In the genomic region with DNA sequence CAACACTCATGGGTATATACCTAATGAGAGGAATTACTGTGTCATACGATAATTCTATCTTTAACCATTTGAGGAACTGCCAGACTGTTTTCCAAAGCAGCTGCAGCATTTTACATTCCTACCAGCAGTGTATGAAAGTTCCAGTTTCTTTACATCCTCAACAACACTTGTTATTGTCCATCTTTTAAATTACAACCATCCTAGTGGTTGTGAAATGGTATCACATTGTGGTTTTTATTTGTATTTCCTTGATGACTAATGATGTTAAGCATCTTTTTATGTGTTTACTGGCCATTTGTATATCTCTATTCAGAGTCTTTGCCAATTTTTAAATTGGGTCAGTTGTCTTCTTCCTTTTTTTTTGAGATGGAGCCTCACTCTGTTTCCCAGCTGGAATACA, we compare ENCODE assay signal across 13 cellular contexts. TPM values are rescaled to one million over a fixed set of nuclear protein-coding genes. Genes with fewer than 3 reads are reported as not detected.
DNase-seq lines count a peak whose midpoint lies in the region; ATAC-seq and TF ChIP-seq lines count a peak whose summit lies in the region.
"Had no signal": no experiment of that assay in that cellular context is flagged by ENCODE, and none has a peak within 500 bp of the region (broad histone marks: within the 10 kb centered on the region; RNA-seq: fewer than 3 reads in every experiment).

No MANE protein-coding gene starts in this region.

- no peaks in the 10 kb centered on the region for H3F3A ChIP-seq in PC-3 (ENCODE audit: low read length, unreplicated experiment)

- 0 out of 2 replicates have a peak overlapping the region, but pooled peaks have one; percentile 28 for H3K4me2 ChIP-seq in PC-3 (ENCODE audit: low read length)

- no peaks in the 10 kb centered on the region for H3K36me3 ChIP-seq in PC-3 (ENCODE audit: low read depth, low read length)
- H3K36me3 ChIP-seq in ascending aorta, result no peaks in the 10 kb centered on the region
- H3K36me3 ChIP-seq in gastroesophageal sphincter, result no peaks in the 10 kb centered on the region

- no peak for TF ChIP-seq POLR2A in gastroesophageal sphincter (IDR thresholded peaks at IDR 0.05)

- H3K79me2 ChIP-seq in PC-3 (ENCODE audit: low read length), result peaks cover 9% of the 10 kb centered on the region

- H3K9me3 ChIP-seq in PC-3 (ENCODE audit: low read length), result no peaks in the 10 kb centered on the region
- H3K9me3 ChIP-seq in ascending aorta, result no peaks in the 10 kb centered on the region
- no peaks in the 10 kb centered on the region for H3K9me3 ChIP-seq in gastroesophageal sphincter

- peak; percentile 60 for DNase-seq in EH (ENCODE audit: low read depth)
- peak; percentile 78 for DNase-seq in PC-3
- peak; percentile 43 for DNase-seq in epithelial cell of prostate (ENCODE audit: low read depth, low spot score)
- peak; percentile 47 for DNase-seq in renal cortical epithelial cell (ENCODE audit: low read depth)
- DNase-seq in ascending aorta (ENCODE audit: low spot score in 2 of 2), result no peak
- DNase-seq: activated naive CD8-positive, alpha-beta T cell treated with anti-CD3 and anti-CD28 coated beads, Interleukin-2, amount 10 ng/mL, durations not matched to agents 7 days and 5 days; DMS153; dorsolateral prefrontal cortex; NCI-H1417 had no signal

- intact Hi-C loops in PC-3 (cut with micrococcal nuclease), result loop anchor here (1.0 kb wide), 1 partner anchor 36 kb away; no protein-coding TSS in a partner anchor
- intact Hi-C loops in ascending aorta (cut with DNase I), result no loop called here

- H3K4me3 ChIP-seq in PC-3 (ENCODE audit: low read length) (no peak overlapping the region), ascending aorta (no peak overlapping the region), gastroesophageal sphincter (no peak overlapping the region)

- ATAC-seq in PC-3, result peak; percentile 2; the same call in 1 of the 2 replicates
- ATAC-seq in GM21447 (IDR thresholded peaks at IDR 0.05; ENCODE audit: unreplicated experiment), result no peak
- no peak for ATAC-seq in gastroesophageal sphincter

- H2AFZ ChIP-seq in PC-3 (ENCODE audit: low read length), result no peak overlapping the region

- H3K4me1 ChIP-seq in PC-3 (ENCODE audit: insufficient read depth, low read length) (peaks cover 23% of the 10 kb centered on the region), ascending aorta (peaks cover 3 to 4% of the 10 kb centered on the region in 2 donors), gastroesophageal sphincter (peaks cover 0 to 17% (median 11%) of the 10 kb centered on the region in 3 donors)

- TF ChIP-seq CTCF in PC-3 (conservative IDR thresholded peaks at IDR 0.05; ENCODE audit: low read depth, low read length) (peak; percentile 54; the same call in 1 of the 2 replicates), ascending aorta (IDR thresholded peaks at IDR 0.05) (no peak), gastroesophageal sphincter (IDR thresholded peaks at IDR 0.05) (no peak)

- BruUV-seq in PC-3 (replicated peaks; lab: Mats Ljungman, UMichigan), result no TSS peak

- WGBS in gastroesophageal sphincter (ENCODE audit: low coverage in 1 of 2), 2 donors, result 47 to 64% methylated on average over 1 of the region's 1 CpG

- no peaks in the 10 kb centered on the region for H3K27me3 ChIP-seq in PC-3 (ENCODE audit: low read length)
- H3K27me3 ChIP-seq in ascending aorta, result no peaks in the 10 kb centered on the region
- H3K27me3 ChIP-seq in gastroesophageal sphincter, result no peaks in the 10 kb centered on the region
- H3K27me3 ChIP-seq: dorsolateral prefrontal cortex had no signal

- POLR2A ChIA-PET in PC-3 (lab: Charles Lee; ENCODE audit: unreplicated experiment), result no interaction called here

- no peak overlapping the region for H3K9ac ChIP-seq in PC-3 (ENCODE audit: low read length)

- TF ChIP-seq EP300 in gastroesophageal sphincter (IDR thresholded peaks at IDR 0.05), result no peak

- H3K27ac ChIP-seq in PC-3 (ENCODE audit: low read length) (peak overlapping the region; percentile 46), epithelial cell of prostate (peak overlapping the region; percentile 7), ascending aorta (no peak overlapping the region), gastroesophageal sphincter (no peak overlapping the region)

- H3K9me2 ChIP-seq in PC-3 (replicated peaks; ENCODE audit: low read length), result no peaks in the 10 kb centered on the region

- CTCF ChIA-PET in PC-3 (lab: Charles Lee), result no interaction called here

- no peaks in the 10 kb centered on the region for H4K20me1 ChIP-seq in PC-3 (ENCODE audit: low read length)

RNA-seq across cellular contexts. Expression of gene CKAP2L, which starts 4.0 kb away (rescaled TPM):
- total RNA-seq in PC-3 (2014; rRNA removed), result 16.0 and 20.7 TPM in 2 replicates
- total RNA-seq in renal cortical epithelial cell, result 0.40 and 4.2 TPM in 2 replicates
- total RNA-seq in ascending aorta, result not detected
- 1 to 10 TPM in 1 of 4 donors, under 1 TPM in 1, not detected in 2; 0.50 to 1.8 TPM for total RNA-seq in gastroesophageal sphincter

RNA-seq across cellular contexts. Expression of gene IL1A, which starts 15.9 kb away (rescaled TPM):
- total RNA-seq in PC-3 (2014; rRNA removed), result 0.11 TPM in 1 of 2 replicates, not detected in the other
- 0.15 and 6.3 TPM in 2 replicates for total RNA-seq in renal cortical epithelial cell
- not detected for total RNA-seq in ascending aorta
- not detected for total RNA-seq in gastroesophageal sphincter
- total RNA-seq: activated naive CD8-positive, alpha-beta T cell treated with anti-CD3 and anti-CD28 coated beads, Interleukin-2, amount 10 ng/mL, durations not matched to agents 7 days and 5 days; skeletal muscle tissue had no signal

RNA-seq across cellular contexts. Expression of gene NT5DC4, which starts 47.6 kb away (rescaled TPM):
- total RNA-seq in PC-3 (2014; rRNA removed) (0.04 TPM in 1 of 2 replicates, not detected in the other), renal cortical epithelial cell (not detected in 2 replicates), ascending aorta (not detected), gastroesophageal sphincter (under 1 TPM in 1 of 4 donors, not detected in 3; 0.27 TPM)
- total RNA-seq: activated naive CD8-positive, alpha-beta T cell treated with anti-CD3 and anti-CD28 coated beads, Interleukin-2, amount 10 ng/mL, durations not matched to agents 7 days and 5 days; skeletal muscle tissue; T-helper 1 cell treated with Interleukin-12 subunit alpha and Interleukin-12 subunit beta and Interleukin-4 antibody, amounts not matched to agents 30 ng/mL and 1 ng/mL, for 36 hours had no signal

Comparison
In these comparisons a context has a peak if more than half of its experiments do, and no peak if none do; other contexts are left out.
1. DNase-seq: peak in EH (single experiment), PC-3 (single experiment), epithelial cell of prostate (single experiment) and renal cortical epithelial cell (single experiment); none in ascending aorta (0 of 2).
2. H3K27ac ChIP-seq: peak in PC-3 (single experiment) and epithelial cell of prostate (single experiment); none in ascending aorta (0 of 2) and gastroesophageal sphincter (0 of 4).